ENCODE assay signal across 8 cellular contexts in genomic region chr19:10228925-10229324, GRCh38. TPM values are rescaled to one million over a fixed set of nuclear protein-coding genes. Genes with fewer than 3 reads are reported as not detected.
A peak's percentile ranks its signal among the peaks of the same experiment; 100 is the strongest.
DNase-seq lines count a peak whose midpoint lies in the region; ATAC-seq, FAIRE-seq and TF ChIP-seq lines count a peak whose summit lies in the region.

No MANE protein-coding gene starts in this region.

- peak; percentile 55 for TF ChIP-seq RAD21 in GM12878 (IDR thresholded peaks at IDR 0.05; ENCODE audit: insufficient read depth, low read depth, low read length)

- POLR2A ChIA-PET in GM12878 (lab: Charles Lee) = interaction anchor here (0.6 to 2.5 kb wide), 10 partner anchors 8 to 346 kb away, joined by 3 to 17 read pairs (median 5); partner anchors contain the start of gene ICAM4

- H3K9me3 ChIP-seq in GM12878 (replicated peaks; ENCODE audit: control insufficient read depth, insufficient read depth, low read length) = no peaks in the 10 kb centered on the region; the same call in 2 of the 3 replicates
- no peaks in the 10 kb centered on the region for H3K9me3 ChIP-seq in vagina

- CTCF ChIA-PET in GM12878 (lab: Yijun Ruan, JAX) = interaction anchor here (0.6 to 9.8 kb wide), 16 partner anchors 9 to 162 kb away, joined by 3 to 148 read pairs (median 4); partner anchors contain the start of genes ICAM1 and MRPL4

- peaks cover 57% of the 10 kb centered on the region for H3K79me2 ChIP-seq in GM12878 (ENCODE audit: control insufficient read depth, insufficient read depth, low read length)

- SMC1A ChIA-PET in GM12878 (lab: Charles Lee; ENCODE audit: uncharacterized antibody, unreplicated experiment) = interaction anchor here (1.0 to 8.8 kb wide), 6 partner anchors 17 to 158 kb away, joined by 3 to 78 read pairs (median 6); partner anchors contain the start of gene DNMT1

- DNase-seq in AG09319 (ENCODE audit: extremely low read depth, low read depth) (no peak), GM12864 (ENCODE audit: low read depth) (no peak), RKO (ENCODE audit: low spot score) (peak; percentile 61), GM12878 (ENCODE audit: low read depth, low spot score) (no peak), lung microvascular endothelial cell (ENCODE audit: low read depth in 2 of 2) (peak; percentile 46 to 55), vagina (ENCODE audit: extremely low spot score in 2 of 2) (no peak)

- TF ChIP-seq CTCF in AG09319 (IDR thresholded peaks at IDR 0.05; ENCODE audit: low read depth, low read length) (peak; percentile 56), GM12864 (IDR thresholded peaks at IDR 0.05; ENCODE audit: low read depth, low read length, missing control alignments) (peak; percentile 70), GM12878 (IDR thresholded peaks at IDR 0.05 in 2 of 3, conservative IDR thresholded peaks at IDR 0.05 in 1 of 3; ENCODE audit: control insufficient read depth in 2 of 3, extremely low read depth in 1 of 3, insufficient read depth in 1 of 3, low read depth in 3 of 3, low read length in 3 of 3) (peak; percentile 46 to 73 (median 60)), vagina (IDR thresholded peaks at IDR 0.05) (peak; percentile 32 to 55 (median 40))

- H4K20me1 ChIP-seq in GM12878 (ENCODE audit: control insufficient read depth, insufficient read depth) = no peaks in the 10 kb centered on the region

- in situ Hi-C loops in GM12878 (cut with MboI) = loop anchor here (25.0 kb wide), 1 partner anchor 1092 kb away; the partner anchor contains the start of genes OR7G3 and ZNF317

- H3K27me3 ChIP-seq in GM12878 (replicated peaks in 1 of 2; ENCODE audit: control insufficient read depth in 2 of 2, insufficient read depth in 2 of 2, low read length in 1 of 2) (no peaks in the 10 kb centered on the region), vagina (no peaks in the 10 kb centered on the region)

- RAD21 ChIA-PET in GM12878 (lab: Charles Lee; ENCODE audit: unreplicated experiment) = interaction anchor here (1.5 to 8.2 kb wide), 3 partner anchors 9 to 19 kb away, joined by 7 to 98 read pairs (median 10); partner anchors contain the start of gene MRPL4

- peak; percentile 80 for FAIRE-seq in GM12878 (lab: Jason Lieb, UNC)

- intact Hi-C loops in GM12878 (cut with micrococcal nuclease; ENCODE audit: unreplicated experiment) (loop anchor here (1.0 kb wide), 1 partner anchor 21 kb away; no protein-coding TSS in a partner anchor), vagina (cut with DNase I) (no loop called here)

- peak overlapping the region; percentile 48 for H3K4me2 ChIP-seq in GM12878 (ENCODE audit: control insufficient read depth, insufficient read depth)

- H3K9ac ChIP-seq in GM12878 (ENCODE audit: control insufficient read depth, insufficient read depth, low read length) = peak overlapping the region; percentile 96; the same call in 1 of the 2 replicates

- H3K4me3 ChIP-seq in GM12864 (ENCODE audit: low read depth, low read length) (peak overlapping the region; percentile 43), GM12878 (peak overlapping the region; percentile 90), vagina (peak overlapping the region; percentile 76 to 96)

- BruUV-seq in GM12878 (replicated peaks; lab: Mats Ljungman, UMichigan) = no TSS peak

- TF ChIP-seq EP300 in GM12878 (IDR thresholded peaks at IDR 0.05; ENCODE audit: borderline replicate concordance in 1 of 2, control insufficient read depth in 1 of 2, low read depth in 2 of 2, low read length in 2 of 2) = no peak

- H3K36me3 ChIP-seq in GM12878 (ENCODE audit: control insufficient read depth in 2 of 2, insufficient read depth in 2 of 2, low read length in 1 of 2) (peaks cover 5 to 7% of the 10 kb centered on the region in 2 experiments; a peak in 3 of 4 replicates), vagina (peaks cover 0 to 7% of the 10 kb centered on the region in 2 donors)

- no peak overlapping the region for H2AFZ ChIP-seq in GM12878 (ENCODE audit: control insufficient read depth, low read depth, low read length)

- TF ChIP-seq POLR2A in GM12878 (IDR thresholded peaks at IDR 0.05; ENCODE audit: low read depth, low read length) (no peak), vagina (IDR thresholded peaks at IDR 0.05) (no peak)

- ATAC-seq in GM12878 = peak; percentile 29
- no peak for ATAC-seq in HG03565 (IDR thresholded peaks at IDR 0.05; ENCODE audit: unreplicated experiment)
- ATAC-seq in GM18511 (IDR thresholded peaks at IDR 0.05; ENCODE audit: unreplicated experiment) = no peak

- H3K27ac ChIP-seq in GM12878 (ENCODE audit: control insufficient read depth, insufficient read depth) (peak overlapping the region; percentile 58), vagina (peak overlapping the region; percentile 96)

- WGBS in GM12878 (ENCODE audit: insufficient coverage, insufficient replicate concordance, low lambda C conversion rate, missing lambda C conversion rate) = 0% methylated on average over 2 of the region's 2 CpGs

- H3K4me1 ChIP-seq in GM12878 (ENCODE audit: control insufficient read depth, insufficient read depth, low read length) (peaks cover 32% of the 10 kb centered on the region), vagina (peaks cover 58% of the 10 kb centered on the region)

RNA-seq across cellular contexts. Expression of gene S1PR2, which starts 2.2 kb away (rescaled TPM):
- 47.7 and 53.8 TPM in 2 replicates for total RNA-seq in GM12878 (2013; cell fraction: nucleolus; rRNA removed)
- total RNA-seq in GM12878 (2014; rRNA removed) = 13.0 and 13.3 TPM in 2 replicates
- 9.3 and 9.8 TPM in 2 replicates for total RNA-seq in GM12878 (2014; rRNA removed; fragmentation: Illumina TruSeq; extraction: Trizol)
- 19.1 and 19.6 TPM in 2 replicates for total RNA-seq in GM12878 (2021)
- polyA plus RNA-seq in GM12878 (2011; ENCODE audit: low read depth) = 8.8 TPM
- polyA plus RNA-seq in GM12878 (2011; rRNA removed) = 14.4 and 26.8 TPM in 2 replicates
- polyA plus RNA-seq in GM12878 (2011; cell fraction: cytosol; rRNA removed) = 39.3 and 44.0 TPM in 2 replicates
- polyA plus RNA-seq in GM12878 (2011; cell fraction: nucleus; rRNA removed) = 20.3 and 21.5 TPM in 2 replicates
- 12.5 and 18.2 TPM in 2 replicates for polyA plus RNA-seq in GM12878 (2012)
- 6.3 and 7.1 TPM in 2 replicates for polyA plus RNA-seq in GM12878 (2014; fragmentation: Illumina TruSeq; extraction: Trizol)
- polyA plus RNA-seq in GM12878 (2014; fragmentation: Nextera tagmentation; extraction: Ambion mirVana) = 1 to 10 TPM; 4.9 to 9.6 TPM
- 9.9 and 10.9 TPM in 2 replicates for polyA plus RNA-seq in GM12878 (2014; rRNA removed)
- polyA plus RNA-seq in GM12878 (2016; fragmentation: Nextera tagmentation; extraction: Ambion mirVana) = 10 to 100 TPM; 18.6 to 20.6 TPM
- polyA minus RNA-seq in GM12878 (2011; rRNA and poly(A)+ RNA removed) = 79.8 and 118 TPM in 2 replicates
- polyA minus RNA-seq in GM12878 (2011; cell fraction: cytosol; rRNA and poly(A)+ RNA removed) = 38.6 and 43.2 TPM in 2 replicates
- 11.7 and 20.7 TPM in 2 replicates for polyA minus RNA-seq in GM12878 (2011; cell fraction: nucleus; rRNA and poly(A)+ RNA removed)
- total RNA-seq in lung microvascular endothelial cell = 0.20 and 0.44 TPM in 2 replicates
- total RNA-seq in vagina = 28.2 TPM

RNA-seq across cellular contexts. Expression of gene MRPL4, which starts 23.1 kb away (rescaled TPM):
- 37.1 and 41.1 TPM in 2 replicates for total RNA-seq in GM12878 (2013; cell fraction: nucleolus; rRNA removed)
- total RNA-seq in GM12878 (2014; rRNA removed) (196 and 221 TPM in 2 replicates), GM12878 (2014; rRNA removed; fragmentation: Illumina TruSeq; extraction: Trizol) (36.4 and 44.4 TPM in 2 replicates), GM12878 (2021) (162 and 169 TPM in 2 replicates), lung microvascular endothelial cell (12.9 and 13.5 TPM in 2 replicates), vagina (55.0 TPM)
- polyA plus RNA-seq in GM12878 (2011; ENCODE audit: low read depth) = 22.8 TPM
- polyA plus RNA-seq in GM12878 (2011; rRNA removed) (16.6 and 56.2 TPM in 2 replicates), GM12878 (2014; fragmentation: Illumina TruSeq; extraction: Trizol) (9.5 and 44.4 TPM in 2 replicates), GM12878 (2014; fragmentation: Nextera tagmentation; extraction: Ambion mirVana) (1 to 10 TPM in 1 of 2 experiments, under 1 TPM in 1; 0.79 to 5.8 TPM), GM12878 (2014; rRNA removed) (174 and 217 TPM in 2 replicates), GM12878 (2016; fragmentation: Nextera tagmentation; extraction: Ambion mirVana) (100 to 1,000 TPM; 183 to 186 TPM)
- 127 and 134 TPM in 2 replicates for polyA plus RNA-seq in GM12878 (2011; cell fraction: cytosol; rRNA removed)
- polyA plus RNA-seq in GM12878 (2011; cell fraction: nucleus; rRNA removed) = 148 and 198 TPM in 2 replicates
- polyA plus RNA-seq in GM12878 (2012) = 88.5 and 90.8 TPM in 2 replicates
- 19.6 and 29.7 TPM in 2 replicates for polyA minus RNA-seq in GM12878 (2011; rRNA and poly(A)+ RNA removed)
- 24.2 and 28.3 TPM in 2 replicates for polyA minus RNA-seq in GM12878 (2011; cell fraction: cytosol; rRNA and poly(A)+ RNA removed)
- 20.2 and 32.4 TPM in 2 replicates for polyA minus RNA-seq in GM12878 (2011; cell fraction: nucleus; rRNA and poly(A)+ RNA removed)

RNA-seq across cellular contexts. Expression of gene DNMT1, which starts 34.2 kb away (rescaled TPM):
- total RNA-seq in GM12878 (2013; cell fraction: nucleolus; rRNA removed) = 263 and 295 TPM in 2 replicates
- total RNA-seq in GM12878 (2014; rRNA removed) = 87.7 and 114 TPM in 2 replicates
- total RNA-seq in GM12878 (2014; rRNA removed; fragmentation: Illumina TruSeq; extraction: Trizol) = 67.2 and 70.0 TPM in 2 replicates
- 221 and 238 TPM in 2 replicates for total RNA-seq in GM12878 (2021)
- polyA plus RNA-seq in GM12878 (2011; ENCODE audit: low read depth) = 71.5 TPM
- polyA plus RNA-seq in GM12878 (2011; rRNA removed) = 100 and 130 TPM in 2 replicates
- polyA plus RNA-seq in GM12878 (2011; cell fraction: cytosol; rRNA removed) = 75.3 and 81.4 TPM in 2 replicates
- 356 and 514 TPM in 2 replicates for polyA plus RNA-seq in GM12878 (2011; cell fraction: nucleus; rRNA removed)
- polyA plus RNA-seq in GM12878 (2012) = 113 and 151 TPM in 2 replicates
- 132 and 137 TPM in 2 replicates for polyA plus RNA-seq in GM12878 (2014; fragmentation: Illumina TruSeq; extraction: Trizol)
- polyA plus RNA-seq in GM12878 (2014; fragmentation: Nextera tagmentation; extraction: Ambion mirVana) = 100 to 1,000 TPM; 128 to 149 TPM
- polyA plus RNA-seq in GM12878 (2014; rRNA removed) = 107 and 126 TPM in 2 replicates
- polyA plus RNA-seq in GM12878 (2016; fragmentation: Nextera tagmentation; extraction: Ambion mirVana) = 100 to 1,000 TPM; 280 to 290 TPM
- polyA minus RNA-seq in GM12878 (2011; rRNA and poly(A)+ RNA removed) = 105 and 125 TPM in 2 replicates
- 67.9 and 73.8 TPM in 2 replicates for polyA minus RNA-seq in GM12878 (2011; cell fraction: cytosol; rRNA and poly(A)+ RNA removed)
- 91.4 and 160 TPM in 2 replicates for polyA minus RNA-seq in GM12878 (2011; cell fraction: nucleus; rRNA and poly(A)+ RNA removed)
- 14.9 and 15.3 TPM in 2 replicates for total RNA-seq in lung microvascular endothelial cell
- total RNA-seq in vagina = 36.8 TPM

RNA-seq across cellular contexts. Expression of gene ICAM1, which starts 42.0 kb away (rescaled TPM):
- total RNA-seq in GM12878 (2013; cell fraction: nucleolus; rRNA removed) = 288 and 334 TPM in 2 replicates
- total RNA-seq in GM12878 (2014; rRNA removed) (72.9 and 77.7 TPM in 2 replicates), GM12878 (2014; rRNA removed; fragmentation: Illumina TruSeq; extraction: Trizol) (49.4 and 52.6 TPM in 2 replicates), GM12878 (2021) (69.7 and 71.0 TPM in 2 replicates), lung microvascular endothelial cell (8.3 and 8.5 TPM in 2 replicates), vagina (22.3 TPM)
- 37.5 TPM for polyA plus RNA-seq in GM12878 (2011; ENCODE audit: low read depth)
- polyA plus RNA-seq in GM12878 (2011; rRNA removed) (46.8 and 115 TPM in 2 replicates), GM12878 (2014; fragmentation: Illumina TruSeq; extraction: Trizol) (61.9 and 67.8 TPM in 2 replicates), GM12878 (2014; fragmentation: Nextera tagmentation; extraction: Ambion mirVana) (10 to 100 TPM in 1 of 2 experiments, 1 to 10 TPM in 1; 7.6 to 14.8 TPM), GM12878 (2014; rRNA removed) (67.9 and 74.4 TPM in 2 replicates), GM12878 (2016; fragmentation: Nextera tagmentation; extraction: Ambion mirVana) (10 to 100 TPM; 35.0 to 41.9 TPM)
- 121 and 131 TPM in 2 replicates for polyA plus RNA-seq in GM12878 (2011; cell fraction: cytosol; rRNA removed)
- 126 and 136 TPM in 2 replicates for polyA plus RNA-seq in GM12878 (2011; cell fraction: nucleus; rRNA removed)
- polyA plus RNA-seq in GM12878 (2012) = 53.2 and 69.6 TPM in 2 replicates
- polyA minus RNA-seq in GM12878 (2011; rRNA and poly(A)+ RNA removed) = 120 and 140 TPM in 2 replicates
- 62.1 and 69.0 TPM in 2 replicates for polyA minus RNA-seq in GM12878 (2011; cell fraction: cytosol; rRNA and poly(A)+ RNA removed)
- polyA minus RNA-seq in GM12878 (2011; cell fraction: nucleus; rRNA and poly(A)+ RNA removed) = 62.3 and 89.7 TPM in 2 replicates

RNA-seq across cellular contexts. Expression of gene ICAM4, which starts 57.8 kb away (rescaled TPM):
- 2.8 and 3.6 TPM in 2 replicates for total RNA-seq in GM12878 (2013; cell fraction: nucleolus; rRNA removed)
- 2.4 and 3.0 TPM in 2 replicates for total RNA-seq in GM12878 (2014; rRNA removed)
- total RNA-seq in GM12878 (2014; rRNA removed; fragmentation: Illumina TruSeq; extraction: Trizol) = 1.2 and 1.3 TPM in 2 replicates
- total RNA-seq in GM12878 (2021) = 2.1 and 2.6 TPM in 2 replicates
- polyA plus RNA-seq in GM12878 (2011; ENCODE audit: low read depth) = 0.80 TPM
- 0.20 and 0.31 TPM in 2 replicates for polyA plus RNA-seq in GM12878 (2011; rRNA removed)
- polyA plus RNA-seq in GM12878 (2011; cell fraction: cytosol; rRNA removed) = 0.48 and 0.79 TPM in 2 replicates
- 0.72 and 0.75 TPM in 2 replicates for polyA plus RNA-seq in GM12878 (2011; cell fraction: nucleus; rRNA removed)
- polyA plus RNA-seq in GM12878 (2012) = 1.4 and 1.9 TPM in 2 replicates
- 0.29 and 0.63 TPM in 2 replicates for polyA plus RNA-seq in GM12878 (2014; fragmentation: Illumina TruSeq; extraction: Trizol)
- under 1 TPM; 0.69 to 0.72 TPM for polyA plus RNA-seq in GM12878 (2014; fragmentation: Nextera tagmentation; extraction: Ambion mirVana)
- 3.0 and 3.4 TPM in 2 replicates for polyA plus RNA-seq in GM12878 (2014; rRNA removed)
- 1 to 10 TPM; 4.1 to 5.1 TPM for polyA plus RNA-seq in GM12878 (2016; fragmentation: Nextera tagmentation; extraction: Ambion mirVana)
- 0.51 and 1.3 TPM in 2 replicates for polyA minus RNA-seq in GM12878 (2011; rRNA and poly(A)+ RNA removed)
- not detected in 2 replicates for polyA minus RNA-seq in GM12878 (2011; cell fraction: cytosol; rRNA and poly(A)+ RNA removed)
- 2.3 and 3.5 TPM in 2 replicates for polyA minus RNA-seq in GM12878 (2011; cell fraction: nucleus; rRNA and poly(A)+ RNA removed)
- total RNA-seq in lung microvascular endothelial cell = 0.22 TPM in 1 of 2 replicates, not detected in the other
- not detected for total RNA-seq in vagina

Comparison
In these comparisons a context has a peak if more than half of its experiments do, and no peak if none do; other contexts are left out.
1. DNase-seq: peak in RKO (single experiment) and lung microvascular endothelial cell (2 of 2); none in AG09319 (single experiment), GM12864 (single experiment), GM12878 (single experiment) and vagina (0 of 2).
2. Peak in every context shown above with its lines, with median percentiles within 50 percentile points of each other: CTCF ChIP-seq and H3K4me3 ChIP-seq.